In the genomic region with DNA sequence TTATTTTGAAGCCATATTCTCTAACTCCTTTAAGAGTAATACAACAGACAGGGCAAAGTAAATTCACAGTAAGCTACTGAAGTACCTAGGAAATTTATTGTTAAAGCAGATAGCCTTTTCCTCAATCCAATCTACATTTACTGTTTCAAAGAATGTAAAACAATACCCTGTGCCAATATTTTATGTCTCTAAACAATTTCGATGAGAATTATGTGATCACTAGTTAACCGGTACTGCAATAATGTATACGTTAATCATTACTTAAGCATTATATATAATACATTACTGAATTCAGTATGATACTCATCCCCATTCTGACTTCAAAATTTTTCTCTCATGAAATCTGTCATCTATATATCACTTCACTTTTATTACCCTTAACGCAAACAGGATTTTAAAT, we compare ENCODE assay signal across 36 cellular contexts. TPM values are rescaled to one million over a fixed set of nuclear protein-coding genes. Genes with fewer than 3 reads are reported as not detected.
"Had no signal": no experiment of that assay in that cellular context is flagged by ENCODE, and none has a peak within 500 bp of the region (broad histone marks: within the 10 kb centered on the region; RNA-seq: fewer than 3 reads in every experiment).

No MANE protein-coding gene starts in this region.

- DNase-seq: Karpas-422, Kasumi-1, KG1, MG63, MM.1S, MV-4-11, NCI-H1048, NCI-H1092, NCI-H1092 treated with DMSO at 0.1 percent for 48 hours, NCI-H1105, NCI-H1105 treated with DMSO at 0.1 percent for 48 hours, NCI-H1417, NCI-H1417 treated with DMSO at 0.1 percent for 48 hours, NCI-H1436, NCI-H1436 treated with DMSO at 0.1 percent for 48 hours, NCI-H146, NCI-H1694, NCI-H1694 treated with DMSO at 0.1 percent for 48 hours, NCI-H187, NCI-H187 treated with DMSO at 0.1 percent for 48 hours, NCI-H1930, NCI-H2029, NCI-H2029 treated with DMSO at 0.1 percent for 48 hours, NCI-H2081, NCI-H2081 treated with DMSO at 0.1 percent for 48 hours, NCI-H2107, NCI-H2171, NCI-H2171 treated with DMSO at 0.1 percent for 48 hours, NCI-H2227 treated with DMSO at 0.1 percent for 48 hours, NCI-H226, NCI-H345, NCI-H446, NCI-H446 treated with DMSO at 0.1 percent for 48 hours, NCI-H510A had no signal

- H3K36me3 ChIP-seq: MG63 had no signal

- H3K4me3 ChIP-seq: MG63 had no signal

- H3K27ac ChIP-seq: KMS-11 had no signal

- H3K9me3 ChIP-seq: MG63 had no signal

- H3K27me3 ChIP-seq: MG63 had no signal

RNA-seq across cellular contexts. Expression of gene KLHL13, which starts 28.5 kb away (rescaled TPM):
- total RNA-seq: LHCN-M2 had no signal
